ENCODE assay signal across 9 cellular contexts in genomic region chr7:80428161-80429054, GRCh38.
A peak's percentile ranks its signal among the peaks of the same experiment; 100 is the strongest.
DNase-seq lines count a peak whose midpoint lies in the region; ATAC-seq and TF ChIP-seq lines count a peak whose summit lies in the region.
"Had no signal": no experiment of that assay in that cellular context is flagged by ENCODE, and none has a peak within 500 bp of the region (broad histone marks: within the 10 kb centered on the region; RNA-seq: fewer than 3 reads in every experiment).

No MANE protein-coding gene starts in this region.

- in situ Hi-C loops in Caki2 (cut with HindIII; ENCODE audit: low pct_unique_long_range_greater_than_20kb, low sequenced_read_pairs): no loop called here

- intact Hi-C loops in left lung (cut with DNase I): no loop called here
- intact Hi-C loops in activated CD4-positive, alpha-beta memory T cell treated with anti-CD3 and anti-CD28 coated beads for 36 hours (cut with micrococcal nuclease): no loop called here

- no peaks in the 10 kb centered on the region for H3K4me1 Mint-ChIP-seq in activated CD4-positive, alpha-beta memory T cell treated with anti-CD3 and anti-CD28 coated beads for 36 hours (ENCODE audit: low read depth)
- H3K4me1 Mint-ChIP-seq: naive B cell had no signal

- H3K27ac Mint-ChIP-seq in activated CD4-positive, alpha-beta memory T cell treated with anti-CD3 and anti-CD28 coated beads for 36 hours: no peak overlapping the region
- H3K27ac Mint-ChIP-seq: naive B cell had no signal

- H3K27me3 ChIP-seq in left lung: no peaks in the 10 kb centered on the region

- CTCF ChIA-PET in activated CD4-positive, alpha-beta memory T cell treated with anti-CD3 and anti-CD28 coated beads for 36 hours (lab: Charles Lee): no interaction called here

- H3K36me3 ChIP-seq in left lung: no peaks in the 10 kb centered on the region

- H3K27ac ChIP-seq in left lung: no peak overlapping the region

- no peaks in the 10 kb centered on the region for H3K27me3 Mint-ChIP-seq in activated CD4-positive, alpha-beta memory T cell treated with anti-CD3 and anti-CD28 coated beads for 36 hours
- H3K27me3 Mint-ChIP-seq: naive B cell had no signal

- H3K9me3 ChIP-seq in left lung: no peaks in the 10 kb centered on the region

- TF ChIP-seq CTCF in left lung (IDR thresholded peaks at IDR 0.05): peak; percentile 53 to 63

- H3K4me3 Mint-ChIP-seq in activated CD4-positive, alpha-beta memory T cell treated with anti-CD3 and anti-CD28 coated beads for 36 hours: no peak overlapping the region
- H3K4me3 Mint-ChIP-seq: naive B cell had no signal

- POLR2A ChIA-PET in activated CD4-positive, alpha-beta memory T cell treated with anti-CD3 and anti-CD28 coated beads for 36 hours (lab: Charles Lee): no interaction called here

- no peaks in the 10 kb centered on the region for H3K36me3 Mint-ChIP-seq in activated CD4-positive, alpha-beta memory T cell treated with anti-CD3 and anti-CD28 coated beads for 36 hours
- H3K36me3 Mint-ChIP-seq: naive B cell had no signal

- H3K4me1 ChIP-seq in left lung: peaks cover 0 to 4% of the 10 kb centered on the region in 2 donors

- H3K4me3 ChIP-seq in left lung: no peak overlapping the region

- ATAC-seq in HG02885 (IDR thresholded peaks at IDR 0.05; ENCODE audit: poor library complexity, unreplicated experiment) (peak; percentile 56), left lung (peak; percentile 95)

- peak; percentile 46 for DNase-seq in Caki2 (ENCODE audit: low read depth)
- peak; percentile 62 for DNase-seq in NCI-H748 (lab: John Stamatoyannopoulos, UW; ENCODE audit: unreplicated experiment)
- DNase-seq in cerebellar cortex (ENCODE audit: low spot score): peak; percentile 44
- DNase-seq in left lung: no peak
- no peak for DNase-seq in ureter (ENCODE audit: low spot score)
- DNase-seq in NCI-H2196 (lab: John Stamatoyannopoulos, UW; ENCODE audit: unreplicated experiment): no peak
- DNase-seq in activated CD4-positive, alpha-beta memory T cell treated with anti-CD3 and anti-CD28 coated beads for 36 hours: no peak
- DNase-seq: naive B cell had no signal

- peaks cover 10% of the 10 kb centered on the region for H3K9me3 Mint-ChIP-seq in activated CD4-positive, alpha-beta memory T cell treated with anti-CD3 and anti-CD28 coated beads for 36 hours

Comparison
In these comparisons a context has a peak if more than half of its experiments do, and no peak if none do; other contexts are left out.
1. DNase-seq: peak in Caki2 (single experiment), NCI-H748 (single experiment) and cerebellar cortex (single experiment); none in left lung (0 of 2), ureter (single experiment), NCI-H2196 (single experiment) and activated CD4-positive, alpha-beta memory T cell treated with anti-CD3 and anti-CD28 coated beads for 36 hours (single experiment).